ENCODE assay signal across 18 cellular contexts in the genomic region with DNA sequence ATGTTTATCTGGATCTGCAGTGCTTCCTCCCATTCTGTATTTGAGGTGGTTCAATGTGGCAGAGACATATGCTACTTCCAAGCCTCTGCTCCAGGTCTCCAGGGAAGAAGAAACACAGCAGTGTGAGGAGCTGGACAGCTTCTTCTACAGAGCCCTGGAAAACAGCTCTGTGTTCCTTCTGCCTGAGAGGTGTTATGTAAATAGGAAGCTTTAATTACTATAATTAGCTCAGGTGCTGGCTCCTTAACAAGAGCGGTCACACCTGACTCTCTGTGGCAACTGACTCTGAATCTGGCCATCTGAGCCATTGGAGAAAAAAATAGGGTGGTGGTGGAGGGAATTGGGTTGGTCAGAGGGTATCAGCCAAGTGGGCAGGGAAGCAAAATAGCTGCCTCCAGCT.
"Had no signal": no experiment of that assay in that cellular context is flagged by ENCODE, and none has a peak within 500 bp of the region (broad histone marks: within the 10 kb centered on the region; RNA-seq: fewer than 3 reads in every experiment).

No MANE protein-coding gene starts in this region.

- H3K27me3 ChIP-seq: dorsolateral prefrontal cortex, esophagus squamous epithelium, suprapubic skin, thyroid gland had no signal

- ATAC-seq: left cardiac atrium, lower lobe of right lung, pancreas, right cardiac atrium had no signal

- H3K4me3 ChIP-seq: dorsolateral prefrontal cortex, esophagus squamous epithelium, left ventricle myocardium inferior, lower lobe of right lung, pancreas, suprapubic skin, thyroid gland had no signal

- H3K27ac ChIP-seq: esophagus squamous epithelium, left ventricle myocardium inferior, lower lobe of right lung, pancreas, suprapubic skin, thyroid gland had no signal

- H3K9me3 ChIP-seq: esophagus squamous epithelium, left ventricle myocardium inferior, lower lobe of right lung, pancreas, suprapubic skin, thyroid gland had no signal

- H3K4me1 ChIP-seq: esophagus squamous epithelium, left ventricle myocardium inferior, lower lobe of right lung, pancreas, suprapubic skin, thyroid gland had no signal

- H3K36me3 ChIP-seq: esophagus squamous epithelium, left ventricle myocardium inferior, lower lobe of right lung, pancreas, suprapubic skin, thyroid gland had no signal

- DNase-seq: cortex of kidney; effector CD8-positive, alpha-beta T cell; esophagus squamous epithelium; foreskin fibroblast; immature natural killer cell; left cardiac atrium; left ventricle myocardium inferior; lower lobe of right lung; naive B cell; occipital lobe; pancreas; right cardiac atrium; small intestine; stimulated activated CD4-positive, alpha-beta T cell treated with anti-CD3 and anti-CD28 coated beads, Interleukin-2, amount 100 ng/mL, for 48 hours; stimulated activated naive CD4-positive, alpha-beta T cell treated with Interleukin-2 at 50 U/mL for 16 hours; thyroid gland had no signal
